ENCODE assay signal across 8 cellular contexts in genomic region chr2:241702405-241703127, GRCh38. TPM values are rescaled to one million over a fixed set of nuclear protein-coding genes. Genes with fewer than 3 reads are reported as not detected.
DNase-seq lines count a peak whose midpoint lies in the region; ATAC-seq and TF ChIP-seq lines count a peak whose summit lies in the region.

No MANE protein-coding gene starts in this region.

- H3K27ac Mint-ChIP-seq in GM23338, result peak overlapping the region; percentile 80; the same call in 1 of the 2 replicates

- H3K9me3 ChIP-seq in Karpas-422 (ENCODE audit: low read length) (no peaks in the 10 kb centered on the region), RWPE2 (ENCODE audit: severe bottlenecking) (no peaks in the 10 kb centered on the region), thoracic aorta (no peaks in the 10 kb centered on the region)

- peak overlapping the region; percentile 86 for H3K4me3 Mint-ChIP-seq in GM23338

- peaks cover 7% of the 10 kb centered on the region for H3K4me1 ChIP-seq in GM23338 (ENCODE audit: insufficient read depth)
- peaks cover 22% of the 10 kb centered on the region for H3K4me1 ChIP-seq in Karpas-422 (ENCODE audit: low read length)
- peaks cover 5% of the 10 kb centered on the region for H3K4me1 ChIP-seq in RWPE2 (ENCODE audit: insufficient read depth, poor library complexity, severe bottlenecking)
- H3K4me1 ChIP-seq in thoracic aorta (ENCODE audit: control insufficient read depth in 1 of 2, low read depth in 2 of 2), result peaks cover 12 to 14% of the 10 kb centered on the region in 2 donors

- H3K79me2 ChIP-seq in GM23338 (replicated peaks; ENCODE audit: insufficient read depth) (peaks cover 28% of the 10 kb centered on the region), Karpas-422 (ENCODE audit: low read length) (peaks cover 30% of the 10 kb centered on the region)

- peaks cover 19% of the 10 kb centered on the region for H3K27me3 Mint-ChIP-seq in GM23338 (ENCODE audit: insufficient read depth, low read depth, poor library complexity)

- peaks cover 13% of the 10 kb centered on the region for H3K4me1 Mint-ChIP-seq in GM23338

- H3K4me3 ChIP-seq in GM23338 (peak overlapping the region; percentile 92), Karpas-422 (ENCODE audit: low read length) (peak overlapping the region; percentile 81), RWPE2 (ENCODE audit: severe bottlenecking) (peak overlapping the region; percentile 63), thoracic aorta (peak overlapping the region; percentile 84)

- peaks cover 52% of the 10 kb centered on the region for H3K36me3 Mint-ChIP-seq in GM23338 (ENCODE audit: low read depth)

- no peaks in the 10 kb centered on the region for H3K9me2 ChIP-seq in GM23338 (ENCODE audit: insufficient read depth)
- H3K9me2 ChIP-seq in Karpas-422 (replicated peaks; ENCODE audit: insufficient read depth, low read length), result no peaks in the 10 kb centered on the region

- H4K20me1 ChIP-seq in GM23338 (replicated peaks; ENCODE audit: insufficient read depth) (peaks cover under 1% of the 10 kb centered on the region), Karpas-422 (ENCODE audit: insufficient read depth, low read depth, low read length) (peaks cover 7% of the 10 kb centered on the region)

- no peaks in the 10 kb centered on the region for H3F3A ChIP-seq in GM23338 (replicated peaks; ENCODE audit: low read depth)

- H2AFZ ChIP-seq in GM23338 (no peak overlapping the region), Karpas-422 (ENCODE audit: low read length) (no peak overlapping the region)

- peak; percentile 79 for ATAC-seq in GM23338
- ATAC-seq in RWPE2 (ENCODE audit: low read depth), result peak; percentile 77
- ATAC-seq in omental fat pad (ENCODE audit: low FRiP score), result peak; percentile 89
- peak; percentile 12 for ATAC-seq in thoracic aorta (ENCODE audit: insufficient number of reproducible peaks, low FRiP score, low read depth)

- TF ChIP-seq CTCF in GM23338 (conservative IDR thresholded peaks at IDR 0.05; ENCODE audit: low read depth in 2 of 2) (peak; percentile 49 to 61), RWPE2 (IDR thresholded peaks at IDR 0.05; ENCODE audit: poor library complexity, severe bottlenecking) (peak; percentile 72), omental fat pad (IDR thresholded peaks at IDR 0.05) (no peak), thoracic aorta (IDR thresholded peaks at IDR 0.05) (peak; percentile 27)

- peak overlapping the region; percentile 84 for H3K9ac ChIP-seq in Karpas-422 (ENCODE audit: low read length)

- H3K27ac ChIP-seq in GM23338 (ENCODE audit: low read depth) (no peak overlapping the region), Karpas-422 (ENCODE audit: low read length) (no peak overlapping the region), RWPE2 (ENCODE audit: poor library complexity, severe bottlenecking) (peak overlapping the region; percentile 74), thoracic aorta (peak overlapping the region; percentile 33 to 68)

- H3K4me2 ChIP-seq in GM23338 (peak overlapping the region; percentile 90), Karpas-422 (ENCODE audit: low read depth, low read length, poor library complexity, severe bottlenecking) (peak overlapping the region; percentile 94)

- H3K27me3 ChIP-seq in GM23338 (ENCODE audit: insufficient read depth), result no peaks in the 10 kb centered on the region
- no peaks in the 10 kb centered on the region for H3K27me3 ChIP-seq in Karpas-422 (ENCODE audit: low read length)
- no peaks in the 10 kb centered on the region for H3K27me3 ChIP-seq in RWPE2 (ENCODE audit: insufficient read depth, poor library complexity, severe bottlenecking)
- no peaks in the 10 kb centered on the region for H3K27me3 ChIP-seq in thoracic aorta (replicated peaks; ENCODE audit: insufficient read depth)

- H3K36me3 ChIP-seq in GM23338 (ENCODE audit: insufficient read depth), result peaks cover 20% of the 10 kb centered on the region
- H3K36me3 ChIP-seq in Karpas-422 (ENCODE audit: insufficient read depth, low read length), result peaks cover 14% of the 10 kb centered on the region
- H3K36me3 ChIP-seq in RWPE2 (ENCODE audit: low read depth), result peaks cover 35% of the 10 kb centered on the region
- H3K36me3 ChIP-seq in thoracic aorta, result peaks cover 21% of the 10 kb centered on the region

- DNase-seq in ELR (ENCODE audit: low read depth) (peak; percentile 85), GM23338 (ENCODE audit: low spot score) (peak; percentile 92), Karpas-422 (peak; percentile 94), RWPE2 (ENCODE audit: low spot score) (peak; percentile 86), activated gamma-delta T cell (lab: John Stamatoyannopoulos, UW) (peak; percentile 81), germinal center (ENCODE audit: low spot score) (peak; percentile 93), omental fat pad (ENCODE audit: low spot score) (peak; percentile 45), thoracic aorta (ENCODE audit: low spot score) (peak; percentile 29)

- no peaks in the 10 kb centered on the region; the same call in 2 of the 3 replicates for H3K9me3 Mint-ChIP-seq in GM23338

TF ChIP-seq in GM23338, 12 proteins besides CTCF, POLR2A, EP300 and RAD21:
- TF ChIP-seq STAT1 (IDR thresholded peaks at IDR 0.05; ENCODE audit: unreplicated experiment) (no peak), JUNB (IDR thresholded peaks at IDR 0.05; ENCODE audit: unreplicated experiment) (no peak), ZNF114 (CRISPR knock-in tag; IDR thresholded peaks at IDR 0.05) (no peak), CREB1 (CRISPR knock-in tag; IDR thresholded peaks at IDR 0.05; ENCODE audit: low read depth) (0 out of 2 replicates have a peak, but pooled peaks have one; percentile 3), ETS1 (IDR thresholded peaks at IDR 0.05) (no peak), NANOG (IDR thresholded peaks at IDR 0.05; ENCODE audit: borderline replicate concordance) (no peak), EZH2phosphoT487 (IDR thresholded peaks at IDR 0.05; ENCODE audit: unreplicated experiment) (no peak), POLR2AphosphoS5 (IDR thresholded peaks at IDR 0.05; ENCODE audit: low read depth) (peak; percentile 50), ZNF331 (CRISPR knock-in tag; IDR thresholded peaks at IDR 0.05; ENCODE audit: low read depth) (no peak)

RNA-seq across cellular contexts. Expression of gene ING5, which starts 0.7 kb away (rescaled TPM):
- 42.5 and 49.5 TPM in 2 replicates for total RNA-seq in GM23338 (2014; rRNA removed; shearing (Covaris generic))
- polyA plus RNA-seq in GM23338 (2016; fragmentation: Nextera tagmentation; extraction: Ambion mirVana), result 25.7 and 27.6 TPM in 2 replicates
- total RNA-seq in Karpas-422 (2014; rRNA removed; shearing (Covaris generic); ENCODE audit: low replicate concordance), result 34.4 and 46.8 TPM in 2 replicates
- total RNA-seq in omental fat pad (10 to 100 TPM; 24.2 to 33.0 (median 26.4) TPM), thoracic aorta (10 to 100 TPM; 27.3 to 64.8 TPM)

RNA-seq across cellular contexts. Expression of gene DTYMK, which starts 16.0 kb away (rescaled TPM):
- total RNA-seq in GM23338 (2014; rRNA removed; shearing (Covaris generic)), result 38.9 and 55.4 TPM in 2 replicates
- 65.4 and 69.5 TPM in 2 replicates for polyA plus RNA-seq in GM23338 (2016; fragmentation: Nextera tagmentation; extraction: Ambion mirVana)
- total RNA-seq in Karpas-422 (2014; rRNA removed; shearing (Covaris generic); ENCODE audit: low replicate concordance), result 29.1 and 32.0 TPM in 2 replicates
- total RNA-seq in omental fat pad, result 10 to 100 TPM; 10.3 to 31.7 (median 15.3) TPM
- total RNA-seq in thoracic aorta, result 1 to 10 TPM; 6.2 to 6.4 TPM

RNA-seq across cellular contexts. Expression of gene D2HGDH, which starts 31.9 kb away (rescaled TPM):
- 8.3 and 17.3 TPM in 2 replicates for total RNA-seq in GM23338 (2014; rRNA removed; shearing (Covaris generic))
- polyA plus RNA-seq in GM23338 (2016; fragmentation: Nextera tagmentation; extraction: Ambion mirVana), result 3.7 and 4.6 TPM in 2 replicates
- total RNA-seq in Karpas-422 (2014; rRNA removed; shearing (Covaris generic); ENCODE audit: low replicate concordance), result 21.2 and 35.9 TPM in 2 replicates
- total RNA-seq in omental fat pad (10 to 100 TPM; 12.4 to 31.2 (median 16.9) TPM), thoracic aorta (10 to 100 TPM; 11.1 to 38.0 TPM)

Comparison
In these comparisons a context has a peak if more than half of its experiments do, and no peak if none do; other contexts are left out.
1. DNase-seq: peak in every context shown above with its lines; median percentile 94 in Karpas-422; 93 in germinal center; 92 in GM23338; 86 in RWPE2; 85 in ELR; 81 in activated gamma-delta T cell; 45 in omental fat pad; 29 in thoracic aorta.
2. ATAC-seq: peak in every context shown above with its lines; median percentile 89 in omental fat pad; 79 in GM23338; 77 in RWPE2; 12 in thoracic aorta.
3. H3K27ac ChIP-seq: peak in RWPE2 (single experiment) and thoracic aorta (2 of 2); none in GM23338 (single experiment) and Karpas-422 (single experiment).
4. CTCF ChIP-seq: peak in GM23338 (2 of 2), RWPE2 (single experiment) and thoracic aorta (single experiment); none in omental fat pad (0 of 3).
5. Peak in every context shown above with its lines, with median percentiles within 50 percentile points of each other: H3K4me3 ChIP-seq.